In genomic region chr7:54773472-54774399, GRCh38 we compare ENCODE assay signal across 8 cellular contexts. TPM values are rescaled to one million over a fixed set of nuclear protein-coding genes. Genes with fewer than 3 reads are reported as not detected.
DNase-seq lines count a peak whose midpoint lies in the region; ATAC-seq, FAIRE-seq and TF ChIP-seq lines count a peak whose summit lies in the region.

No MANE protein-coding gene starts in this region.

- no peaks in the 10 kb centered on the region for H4K20me1 ChIP-seq in astrocyte (ENCODE audit: insufficient read depth, low read length)

- H3K27ac Mint-ChIP-seq in T-cell (peak overlapping the region; percentile 74 to 83), astrocyte (ENCODE audit: unreplicated experiment) (peak overlapping the region; percentile 49)

- H3K4me2 ChIP-seq in astrocyte (ENCODE audit: low read length) = peak overlapping the region; percentile 79

- intact Hi-C loops in sciatic nerve (cut with DNase I) = no loop called here

- H3K27ac ChIP-seq in astrocyte (ENCODE audit: low read depth, low read length) = no peak overlapping the region

- H3K4me1 ChIP-seq in astrocyte (ENCODE audit: insufficient read depth, low read length) = peaks cover 9% of the 10 kb centered on the region

- H3K9me3 Mint-ChIP-seq in T-cell (peaks cover 12 to 13% (median 13%) of the 10 kb centered on the region in 3 donors), astrocyte (ENCODE audit: unreplicated experiment) (no peaks in the 10 kb centered on the region)

- CTCF ChIA-PET in T-cell (lab: Charles Lee) = interaction anchor here (0.6 to 2.6 kb wide), 14 partner anchors 12 to 825 kb away, joined by 3 to 22 read pairs (median 4); partner anchors contain the start of gene SEC61G (in 2 of the 2)

- no peaks in the 10 kb centered on the region for H3K9me3 ChIP-seq in astrocyte (ENCODE audit: insufficient read depth, low read depth, low read length)

- POLR2A ChIA-PET in T-cell (lab: Charles Lee) = interaction anchor here (0.6 to 1.0 kb wide), 2 partner anchors 13 to 15 kb away, joined by 3 to 11 read pairs; no protein-coding TSS in a partner anchor

- no peaks in the 10 kb centered on the region for H3K36me3 ChIP-seq in astrocyte (ENCODE audit: insufficient read depth, low read length)

- H3K4me1 Mint-ChIP-seq in T-cell = peaks cover 6 to 13% (median 8%) of the 10 kb centered on the region in 3 donors
- H3K4me1 Mint-ChIP-seq in astrocyte (ENCODE audit: low read depth, unreplicated experiment) = peaks cover 11% of the 10 kb centered on the region

- ATAC-seq in HG02623 (IDR thresholded peaks at IDR 0.05; ENCODE audit: unreplicated experiment) (peak; percentile 92), T-cell (replicated peaks in 1 of 4) (peak; percentile 71 to 86 (median 82)), sciatic nerve (peak; percentile 95)

- no peaks in the 10 kb centered on the region for H3K79me2 ChIP-seq in astrocyte (ENCODE audit: insufficient read depth, low read length)

- peaks cover 20 to 21% of the 10 kb centered on the region in 2 donors for H3K27me3 Mint-ChIP-seq in T-cell
- H3K27me3 Mint-ChIP-seq in astrocyte (ENCODE audit: low read depth, unreplicated experiment) = no peaks in the 10 kb centered on the region

- H3K4me3 ChIP-seq in astrocyte (ENCODE audit: insufficient read depth, low read depth, low read length) = peak overlapping the region; percentile 38

- H3K36me3 Mint-ChIP-seq in T-cell (no peaks in the 10 kb centered on the region), astrocyte (ENCODE audit: low read depth, unreplicated experiment) (no peaks in the 10 kb centered on the region)

- DNase-seq in GM10266 (ENCODE audit: extremely low spot score) = peak; percentile 48
- peak; percentile 76 to 91 (median 80) for DNase-seq in NCI-H1417 (lab: John Stamatoyannopoulos, UW)
- DNase-seq in T-cell = peak; percentile 24 to 61 (median 48)
- peak; percentile 62 for DNase-seq in astrocyte (ENCODE audit: low read depth)
- peak; percentile 63 for DNase-seq in hepatic stellate cell (ENCODE audit: low spot score)
- DNase-seq in sciatic nerve (ENCODE audit: low spot score) = peak; percentile 89
- no peak for DNase-seq in cortex of kidney (lab: John Stamatoyannopoulos, UW)

- peak overlapping the region; percentile 77 to 80 (median 78) for H3K4me3 Mint-ChIP-seq in T-cell
- peak overlapping the region; percentile 72 for H3K4me3 Mint-ChIP-seq in astrocyte (ENCODE audit: unreplicated experiment)

- H2AFZ ChIP-seq in astrocyte (ENCODE audit: low read depth, low read length) = peak overlapping the region; percentile 52

- TF ChIP-seq CTCF in GM10266 (IDR thresholded peaks at IDR 0.05; ENCODE audit: control insufficient read depth, insufficient read depth, low read depth, missing control alignments) (peak; percentile 89), astrocyte (IDR thresholded peaks at IDR 0.05; ENCODE audit: insufficient read depth, low read depth, low read length) (peak; percentile 83)

- FAIRE-seq in astrocyte (lab: Jason Lieb, UNC) = peak; percentile 81

- H3K27me3 ChIP-seq in astrocyte (ENCODE audit: insufficient read depth, low read length) = no peaks in the 10 kb centered on the region

- H3K9ac ChIP-seq in astrocyte (ENCODE audit: low read length) = peak overlapping the region; percentile 50

RNA-seq across cellular contexts. Expression of gene SEC61G, which starts 14.7 kb away (rescaled TPM):
- total RNA-seq in T-cell (10 to 100 TPM; 42.7 to 65.1 (median 62.1) TPM), astrocyte (280 TPM in 2 replicates), sciatic nerve (54.9 TPM)
